21 cellular contexts compared by ENCODE assay signal in genomic region chr13:88592105-88592504, GRCh38.
DNase-seq lines count a peak whose midpoint lies in the region; ATAC-seq, FAIRE-seq and TF ChIP-seq lines count a peak whose summit lies in the region.
"Had no signal": no experiment of that assay in that cellular context is flagged by ENCODE, and none has a peak within 500 bp of the region (broad histone marks: within the 10 kb centered on the region; RNA-seq: fewer than 3 reads in every experiment).

No MANE protein-coding gene starts in this region.

- no peaks in the 10 kb centered on the region for H3K36me3 ChIP-seq in mesendoderm (ENCODE audit: control insufficient read depth, insufficient read depth, low read length)
- H3K36me3 ChIP-seq in left ventricle myocardium inferior = no peaks in the 10 kb centered on the region
- H3K36me3 ChIP-seq: BE2C had no signal

- intact Hi-C loops in left ventricle myocardium inferior (cut with micrococcal nuclease) = no loop called here

- peak; percentile 85 for DNase-seq in epithelial cell of esophagus (ENCODE audit: low read depth)
- DNase-seq in foreskin keratinocyte = peak; percentile 35 to 59
- DNase-seq in mesendoderm = peak; percentile 11
- no peak for DNase-seq in urothelium cell line (ENCODE audit: low spot score)
- DNase-seq in HK-2 (ENCODE audit: unreplicated experiment) = no peak
- DNase-seq in left ventricle myocardium inferior = no peak
- DNase-seq: ACHN; BE2C; C1 segment of cervical spinal cord; CD4-positive, CD25-positive, alpha-beta regulatory T cell; CD8-positive, alpha-beta memory T cell; COR-L47; DMS 273 treated with DMSO at 0.1 percent for 48 hours; DMS79; GDM1; HCEC 1CT had no signal

- H3K27ac ChIP-seq in foreskin keratinocyte (no peak overlapping the region), mesendoderm (ENCODE audit: low read depth, low read length) (no peak overlapping the region), left ventricle myocardium inferior (replicated peaks) (no peak overlapping the region)

- WGBS in mesendoderm (ENCODE audit: extremely low coverage, insufficient coverage, low lambda C conversion rate) = no CpG with 5 or more reads among the region's 1 CpG

- TF ChIP-seq CTCF in epithelial cell of esophagus (IDR thresholded peaks at IDR 0.05; ENCODE audit: insufficient read depth, low read depth, low read length, missing control alignments) (no peak), foreskin keratinocyte (conservative IDR thresholded peaks at IDR 0.05) (no peak), left ventricle myocardium inferior (IDR thresholded peaks at IDR 0.05; ENCODE audit: borderline replicate concordance) (no peak)

- H3K4ac ChIP-seq in mesendoderm (ENCODE audit: low read depth, low read length) = no peak overlapping the region

- no peak overlapping the region for H3K4me2 ChIP-seq in mesendoderm (ENCODE audit: low read length)
- H3K4me2 ChIP-seq: GM23338 had no signal

- H3K4me1 ChIP-seq in foreskin keratinocyte (no peaks in the 10 kb centered on the region), mesendoderm (ENCODE audit: control insufficient read depth, low read depth, low read length) (no peaks in the 10 kb centered on the region), left ventricle myocardium inferior (no peaks in the 10 kb centered on the region)
- H3K4me1 ChIP-seq: BE2C had no signal

- no peak overlapping the region for H4K8ac ChIP-seq in mesendoderm (ENCODE audit: low read depth, low read length)

- no peak overlapping the region for H3K23ac ChIP-seq in mesendoderm (ENCODE audit: low read length)

- no peak overlapping the region for H3K18ac ChIP-seq in mesendoderm (ENCODE audit: low read length)

- no peaks in the 10 kb centered on the region for H3K79me2 ChIP-seq in mesendoderm (ENCODE audit: control insufficient read depth, insufficient read depth, low read length)

- no peak overlapping the region for H3K9ac ChIP-seq in mesendoderm (ENCODE audit: low read length)

- H4K5ac ChIP-seq in mesendoderm (ENCODE audit: low read length) = no peak overlapping the region

- peaks cover 51% of the 10 kb centered on the region for H3K9me3 ChIP-seq in left ventricle myocardium inferior (replicated peaks)
- H3K9me3 ChIP-seq: BE2C had no signal

- no peak overlapping the region for H2AK5ac ChIP-seq in mesendoderm (ENCODE audit: low read length)

- H3K4me3 ChIP-seq in epithelial cell of esophagus (ENCODE audit: low read length) = no peak overlapping the region
- H3K4me3 ChIP-seq in mesendoderm (ENCODE audit: low read length) = no peak overlapping the region
- no peak overlapping the region for H3K4me3 ChIP-seq in left ventricle myocardium inferior
- H3K4me3 ChIP-seq: GM23338 had no signal

- ATAC-seq in foreskin keratinocyte = peak; percentile 68
- ATAC-seq: GM23338 had no signal

- no peak overlapping the region for H3K56ac ChIP-seq in mesendoderm (ENCODE audit: low read length)

- H3K79me1 ChIP-seq in mesendoderm (ENCODE audit: low read length) = no peaks in the 10 kb centered on the region

- no peaks in the 10 kb centered on the region for H3K27me3 ChIP-seq in foreskin keratinocyte
- H3K27me3 ChIP-seq in mesendoderm (ENCODE audit: insufficient read depth, low read length, poor library complexity) = no peaks in the 10 kb centered on the region
- no peaks in the 10 kb centered on the region for H3K27me3 ChIP-seq in left ventricle myocardium inferior (ENCODE audit: low read depth)
- H3K27me3 ChIP-seq: BE2C had no signal

- FAIRE-seq in urothelium cell line (lab: Jason Lieb, UNC) = no peak
- FAIRE-seq: A204.1, GM12892, GM18507, H54 had no signal

- H2BK15ac ChIP-seq in mesendoderm (replicated peaks; ENCODE audit: low read depth) = no peak overlapping the region

- H2BK5ac ChIP-seq in mesendoderm (ENCODE audit: low read length) = no peak overlapping the region

- no peak overlapping the region for H2BK120ac ChIP-seq in mesendoderm (ENCODE audit: low read depth, low read length)

Comparison
In these comparisons a context has a peak if more than half of its experiments do, and no peak if none do; other contexts are left out.
1. DNase-seq: peak in epithelial cell of esophagus (single experiment), foreskin keratinocyte (2 of 2) and mesendoderm (single experiment); none in urothelium cell line (single experiment), HK-2 (single experiment) and left ventricle myocardium inferior (single experiment).